ENCODE assay signal across 8 cellular contexts in genomic region chr2:111946294-111947114, GRCh38. TPM values are rescaled to one million over a fixed set of nuclear protein-coding genes. Genes with fewer than 3 reads are reported as not detected.
A peak's percentile ranks its signal among the peaks of the same experiment; 100 is the strongest.
DNase-seq lines count a peak whose midpoint lies in the region; ATAC-seq, FAIRE-seq and TF ChIP-seq lines count a peak whose summit lies in the region.

No MANE protein-coding gene starts in this region.

- H3K4me3 ChIP-seq in right atrium auricular region (no peak overlapping the region), stomach (no peak overlapping the region)

- H3K4me1 ChIP-seq in right atrium auricular region: peaks cover 0 to 24% of the 10 kb centered on the region in 2 donors
- H3K4me1 ChIP-seq in stomach: peaks cover 22 to 35% (median 29%) of the 10 kb centered on the region in 4 donors

- peaks cover 10% of the 10 kb centered on the region for H3K36me3 ChIP-seq in right atrium auricular region
- peaks cover 3 to 27% (median 17%) of the 10 kb centered on the region in 4 donors for H3K36me3 ChIP-seq in stomach

- peaks cover 18% of the 10 kb centered on the region for H3K4me1 Mint-ChIP-seq in WTC11

- no peak overlapping the region for H3K4me3 Mint-ChIP-seq in WTC11

- H3K27ac Mint-ChIP-seq in WTC11: no peak overlapping the region

- ATAC-seq in WTC11: no peak

- no peaks in the 10 kb centered on the region for H3K9me3 ChIP-seq in right atrium auricular region
- no peaks in the 10 kb centered on the region for H3K9me3 ChIP-seq in stomach

- no peak for TF ChIP-seq POLR2A in stomach (IDR thresholded peaks at IDR 0.05)
- TF ChIP-seq POLR2A in GM12892 (IDR thresholded peaks at IDR 0.05; ENCODE audit: low read depth, low read length): no peak

- intact Hi-C loops in stomach (cut with DNase I; ENCODE audit: low total_unique reads): no loop called here

- H3K36me3 Mint-ChIP-seq in WTC11: no peaks in the 10 kb centered on the region

- no peaks in the 10 kb centered on the region for H3K27me3 ChIP-seq in right atrium auricular region
- H3K27me3 ChIP-seq in stomach: no peaks in the 10 kb centered on the region

- 22 to 29% (median 26%) methylated on average over 9 of the region's 9 CpGs for WGBS in stomach, 5 donors

- CTCF ChIA-PET in WTC11 (lab: Charles Lee): interaction anchor here (1.2 kb wide), 1 partner anchor 15 kb away, joined by 3 read pairs; no protein-coding TSS in a partner anchor

- no peak for TF ChIP-seq CTCF in WTC11 (IDR thresholded peaks at IDR 0.05)
- no peak for TF ChIP-seq CTCF in right atrium auricular region (IDR thresholded peaks at IDR 0.05)
- no peak for TF ChIP-seq CTCF in stomach (IDR thresholded peaks at IDR 0.05)

- no peaks in the 10 kb centered on the region for H3K27me3 Mint-ChIP-seq in WTC11 (ENCODE audit: low read depth)

- no peaks in the 10 kb centered on the region for H3K9me3 Mint-ChIP-seq in WTC11

- FAIRE-seq in GM12892 (lab: Jason Lieb, UNC): no peak

- DNase-seq in HT1080 (ENCODE audit: low read depth): peak; percentile 87
- DNase-seq in WTC11 (ENCODE audit: low spot score): no peak
- DNase-seq in right atrium auricular region (ENCODE audit: low spot score): no peak
- peak; percentile 80 for DNase-seq in stomach
- no peak for DNase-seq in NCI-H2107 (lab: John Stamatoyannopoulos, UW)
- no peak for DNase-seq in GM12892 (ENCODE audit: insufficient read length)
- DNase-seq in COLO668 (lab: John Stamatoyannopoulos, UW; ENCODE audit: unreplicated experiment): no peak
- DNase-seq in UCSD-AML1 (lab: John Stamatoyannopoulos, UW; ENCODE audit: unreplicated experiment): no peak

- POLR2A ChIA-PET in WTC11 (lab: Charles Lee): no interaction called here

- H3K27ac ChIP-seq in right atrium auricular region: peak overlapping the region; percentile 32 to 68
- peak overlapping the region; percentile 75 to 83 (median 81) for H3K27ac ChIP-seq in stomach

- TF ChIP-seq EP300 in stomach (IDR thresholded peaks at IDR 0.05): no peak

TF ChIP-seq in WTC11, 78 proteins besides CTCF, POLR2A, EP300 and RAD21:
- TF ChIP-seq ERG (CRISPR knock-in tag; IDR thresholded peaks at IDR 0.05) (no peak), GABPB1 (CRISPR knock-in tag; IDR thresholded peaks at IDR 0.05) (peak; percentile 71; the same call in 1 of the 2 replicates), ZNF317 (CRISPR knock-in tag; IDR thresholded peaks at IDR 0.05; ENCODE audit: borderline replicate concordance, low read depth) (no peak), SMAD4 (CRISPR knock-in tag; IDR thresholded peaks at IDR 0.05) (no peak)

RNA-seq across cellular contexts. Expression of gene MERTK, which starts 48.1 kb away (rescaled TPM):
- 2.4 and 3.2 TPM in 2 replicates for total RNA-seq in HT1080 (2014; rRNA removed; shearing (Covaris generic))
- 0.23 and 0.25 TPM in 2 replicates for polyA plus RNA-seq in HT1080 (2015; cell fraction: cytosol; rRNA removed)
- polyA plus RNA-seq in HT1080 (2015; cell fraction: nucleus; rRNA removed): 0.29 and 0.54 TPM in 2 replicates
- total RNA-seq in WTC11 (2021) (5.7 to 7.3 TPM (median 6.9 TPM) in 3 replicates), right atrium auricular region (10 to 100 TPM in 1 of 2 donors, 1 to 10 TPM in 1; 4.9 to 13.7 TPM), stomach (10 to 100 TPM in 4 of 5 donors, 1 to 10 TPM in 1; 6.1 to 21.8 (median 17.4) TPM)
- 1 to 10 TPM; 3.9 to 5.7 (median 5.3) TPM for polyA plus RNA-seq in stomach
- 2.6 TPM for polyA plus RNA-seq in GM12892 (2012; ENCODE audit: missing spikeins)

Comparison
In these comparisons a context has a peak if more than half of its experiments do, and no peak if none do; other contexts are left out.
1. DNase-seq: peak in HT1080 (single experiment) and stomach (single experiment); none in WTC11 (single experiment), right atrium auricular region (single experiment), NCI-H2107 (single experiment), GM12892 (single experiment), COLO668 (single experiment) and UCSD-AML1 (single experiment).